ENCODE assay signal across 28 cellular contexts in genomic region chr4:138438608-138439007, GRCh38.
DNase-seq lines count a peak whose midpoint lies in the region; ATAC-seq and TF ChIP-seq lines count a peak whose summit lies in the region.
"Had no signal": no experiment of that assay in that cellular context is flagged by ENCODE, and none has a peak within 500 bp of the region (broad histone marks: within the 10 kb centered on the region; RNA-seq: fewer than 3 reads in every experiment).

No MANE protein-coding gene starts in this region.

- H3K4me3 Mint-ChIP-seq in activated naive CD8-positive, alpha-beta T cell treated with anti-CD3 and anti-CD28 coated beads, Interleukin-2, amount 50 U/mL, for 24 hours, result no peak overlapping the region
- H3K4me3 Mint-ChIP-seq in activated T-helper 1 cell treated with anti-CD3 and anti-CD28 coated beads, Interleukin-12 subunit alpha, Interleukin-12 subunit beta, Interleukin-2, Interleukin-4 antibody, amounts not matched to agents 30 ng/mL and 10 ng/mL and 1 ng/mL, durations not matched to agents 14 hours and 24 hours and 36 hours, result no peak overlapping the region
- H3K4me3 Mint-ChIP-seq: activated naive CD8-positive, alpha-beta T cell treated with anti-CD3 and anti-CD28 coated beads, Interleukin-2, amount 10 ng/mL, durations not matched to agents 7 days and 5 days; CD14-positive monocyte; endodermal cell; WTC11 had no signal

- H3K4me1 ChIP-seq in foreskin keratinocyte, result no peaks in the 10 kb centered on the region
- H3K4me1 ChIP-seq: colonic mucosa had no signal

- peaks cover 4% of the 10 kb centered on the region for H3K27me3 Mint-ChIP-seq in activated naive CD8-positive, alpha-beta T cell treated with anti-CD3 and anti-CD28 coated beads, Interleukin-2, amount 50 U/mL, for 24 hours
- no peaks in the 10 kb centered on the region for H3K27me3 Mint-ChIP-seq in activated T-helper 1 cell treated with anti-CD3 and anti-CD28 coated beads, Interleukin-12 subunit alpha, Interleukin-12 subunit beta, Interleukin-2, Interleukin-4 antibody, amounts not matched to agents 30 ng/mL and 10 ng/mL and 1 ng/mL, durations not matched to agents 14 hours and 24 hours and 36 hours (ENCODE audit: insufficient read depth)
- H3K27me3 Mint-ChIP-seq: activated naive CD8-positive, alpha-beta T cell treated with anti-CD3 and anti-CD28 coated beads, Interleukin-2, amount 10 ng/mL, durations not matched to agents 7 days and 5 days had no signal

- DNase-seq in AG10803 (ENCODE audit: low read depth) (peak; percentile 4), M059J (ENCODE audit: low read depth) (peak; percentile 64), astrocyte of the hippocampus (ENCODE audit: low read depth, low spot score) (peak; percentile 14), fibroblast of villous mesenchyme (ENCODE audit: low read depth) (peak; percentile 14), foreskin keratinocyte (no peak)
- no peak for DNase-seq in activated naive CD8-positive, alpha-beta T cell treated with anti-CD3 and anti-CD28 coated beads, Interleukin-2, amount 50 U/mL, for 24 hours
- no peak for DNase-seq in activated T-helper 1 cell treated with anti-CD3 and anti-CD28 coated beads, Interleukin-12 subunit alpha, Interleukin-12 subunit beta, Interleukin-2, Interleukin-4 antibody, amounts not matched to agents 30 ng/mL and 10 ng/mL and 1 ng/mL, durations not matched to agents 14 hours and 24 hours and 36 hours (ENCODE audit: low spot score)
- DNase-seq: activated CD4-positive, alpha-beta T cell treated with anti-CD3 and anti-CD28 coated beads, Interleukin-2, amount 50 U/mL, for 48 hours; activated CD8-positive, alpha-beta memory T cell treated with anti-CD3 and anti-CD28 coated beads, Interleukin-2, amount 50 U/mL, for 48 hours; activated effector memory CD4-positive, alpha-beta T cell treated with Interleukin-2 at 50 U/mL for 16 hours; activated naive CD8-positive, alpha-beta T cell treated with anti-CD3 and anti-CD28 coated beads, Interleukin-2, amount 10 ng/mL, durations not matched to agents 7 days and 5 days; colonic mucosa; endodermal cell; head of caudate nucleus; mesendoderm; NCI-H1105; NCI-H2081; stimulated activated CD4-positive, alpha-beta T cell treated with anti-CD3 and anti-CD28 coated beads, Interleukin-2, amount 100 ng/mL, for 24 hours; substantia nigra; T-helper 9 cell had no signal

- H3K27ac ChIP-seq in foreskin keratinocyte, result no peak overlapping the region
- H3K27ac ChIP-seq: colonic mucosa, HL-60, skin epidermis had no signal

- intact Hi-C loops in activated T-helper 1 cell treated with anti-CD3 and anti-CD28 coated beads, Interleukin-12 subunit alpha, Interleukin-12 subunit beta, Interleukin-2, Interleukin-4 antibody, amounts not matched to agents 30 ng/mL and 10 ng/mL and 1 ng/mL, durations not matched to agents 14 hours and 24 hours and 36 hours (cut with micrococcal nuclease), result no loop called here

- no peaks in the 10 kb centered on the region for H3K27me3 ChIP-seq in foreskin keratinocyte
- H3K27me3 ChIP-seq: colonic mucosa had no signal

- H3K4me1 Mint-ChIP-seq in activated naive CD8-positive, alpha-beta T cell treated with anti-CD3 and anti-CD28 coated beads, Interleukin-2, amount 50 U/mL, for 24 hours, result no peaks in the 10 kb centered on the region
- H3K4me1 Mint-ChIP-seq in activated T-helper 1 cell treated with anti-CD3 and anti-CD28 coated beads, Interleukin-12 subunit alpha, Interleukin-12 subunit beta, Interleukin-2, Interleukin-4 antibody, amounts not matched to agents 30 ng/mL and 10 ng/mL and 1 ng/mL, durations not matched to agents 14 hours and 24 hours and 36 hours (ENCODE audit: low read depth), result no peaks in the 10 kb centered on the region
- H3K4me1 Mint-ChIP-seq: activated naive CD8-positive, alpha-beta T cell treated with anti-CD3 and anti-CD28 coated beads, Interleukin-2, amount 10 ng/mL, durations not matched to agents 7 days and 5 days; endodermal cell; WTC11 had no signal

- no peaks in the 10 kb centered on the region for H3K36me3 Mint-ChIP-seq in activated naive CD8-positive, alpha-beta T cell treated with anti-CD3 and anti-CD28 coated beads, Interleukin-2, amount 50 U/mL, for 24 hours (ENCODE audit: low read depth)
- H3K36me3 Mint-ChIP-seq in activated T-helper 1 cell treated with anti-CD3 and anti-CD28 coated beads, Interleukin-12 subunit alpha, Interleukin-12 subunit beta, Interleukin-2, Interleukin-4 antibody, amounts not matched to agents 30 ng/mL and 10 ng/mL and 1 ng/mL, durations not matched to agents 14 hours and 24 hours and 36 hours (ENCODE audit: low read depth), result no peaks in the 10 kb centered on the region
- H3K36me3 Mint-ChIP-seq: activated naive CD8-positive, alpha-beta T cell treated with anti-CD3 and anti-CD28 coated beads, Interleukin-2, amount 10 ng/mL, durations not matched to agents 7 days and 5 days had no signal

- H3K9me3 Mint-ChIP-seq in activated naive CD8-positive, alpha-beta T cell treated with anti-CD3 and anti-CD28 coated beads, Interleukin-2, amount 50 U/mL, for 24 hours, result peaks cover 11% of the 10 kb centered on the region
- H3K9me3 Mint-ChIP-seq in activated T-helper 1 cell treated with anti-CD3 and anti-CD28 coated beads, Interleukin-12 subunit alpha, Interleukin-12 subunit beta, Interleukin-2, Interleukin-4 antibody, amounts not matched to agents 30 ng/mL and 10 ng/mL and 1 ng/mL, durations not matched to agents 14 hours and 24 hours and 36 hours, result no peaks in the 10 kb centered on the region

- no peak overlapping the region for H3K4me3 ChIP-seq in AG10803 (ENCODE audit: low read length)
- H3K4me3 ChIP-seq in fibroblast of villous mesenchyme (ENCODE audit: low read depth, low read length), result no peak overlapping the region
- H3K4me3 ChIP-seq: colonic mucosa, skin epidermis had no signal

- ATAC-seq in activated naive CD8-positive, alpha-beta T cell treated with anti-CD3 and anti-CD28 coated beads, Interleukin-2, amount 50 U/mL, for 24 hours, result no peak
- ATAC-seq in foreskin keratinocyte (no peak), HG03442 (IDR thresholded peaks at IDR 0.05; ENCODE audit: unreplicated experiment) (no peak)
- ATAC-seq: HCT116, left lobe of liver, Right ventricle myocardium inferior, WTC11 had no signal

- TF ChIP-seq CTCF in AG10803 (conservative IDR thresholded peaks at IDR 0.05; ENCODE audit: low read length) (no peak), fibroblast of villous mesenchyme (IDR thresholded peaks at IDR 0.05; ENCODE audit: insufficient read depth, low read depth, low read length) (no peak), foreskin keratinocyte (conservative IDR thresholded peaks at IDR 0.05) (no peak)

- H3K27ac Mint-ChIP-seq in activated naive CD8-positive, alpha-beta T cell treated with anti-CD3 and anti-CD28 coated beads, Interleukin-2, amount 50 U/mL, for 24 hours, result no peak overlapping the region
- no peak overlapping the region for H3K27ac Mint-ChIP-seq in activated T-helper 1 cell treated with anti-CD3 and anti-CD28 coated beads, Interleukin-12 subunit alpha, Interleukin-12 subunit beta, Interleukin-2, Interleukin-4 antibody, amounts not matched to agents 30 ng/mL and 10 ng/mL and 1 ng/mL, durations not matched to agents 14 hours and 24 hours and 36 hours
- H3K27ac Mint-ChIP-seq: activated naive CD8-positive, alpha-beta T cell treated with anti-CD3 and anti-CD28 coated beads, Interleukin-2, amount 10 ng/mL, durations not matched to agents 7 days and 5 days; CD14-positive monocyte; endodermal cell; WTC11 had no signal

Comparison
In these comparisons a context has a peak if more than half of its experiments do, and no peak if none do; other contexts are left out.
1. DNase-seq: peak in AG10803 (single experiment), M059J (single experiment), astrocyte of the hippocampus (single experiment) and fibroblast of villous mesenchyme (single experiment); none in activated naive CD8-positive, alpha-beta T cell treated with anti-CD3 and anti-CD28 coated beads, Interleukin-2, amount 50 U/mL, for 24 hours (single experiment), foreskin keratinocyte (0 of 2) and activated T-helper 1 cell treated with anti-CD3 and anti-CD28 coated beads, Interleukin-12 subunit alpha, Interleukin-12 subunit beta, Interleukin-2, Interleukin-4 antibody, amounts not matched to agents 30 ng/mL and 10 ng/mL and 1 ng/mL, durations not matched to agents 14 hours and 24 hours and 36 hours (single experiment).